19 cellular contexts compared by ENCODE assay signal in genomic region chr1:185704181-185704580, GRCh38. TPM values are rescaled to one million over a fixed set of nuclear protein-coding genes. Genes with fewer than 3 reads are reported as not detected.
DNase-seq lines count a peak whose midpoint lies in the region; ATAC-seq, FAIRE-seq and TF ChIP-seq lines count a peak whose summit lies in the region.
"Had no signal": no experiment of that assay in that cellular context is flagged by ENCODE, and none has a peak within 500 bp of the region (broad histone marks: within the 10 kb centered on the region; RNA-seq: fewer than 3 reads in every experiment).

No MANE protein-coding gene starts in this region.

- no peak overlapping the region for H2AFZ ChIP-seq in HepG2 (ENCODE audit: low read length)

- intact Hi-C loops in HepG2 (cut with micrococcal nuclease; ENCODE audit: unreplicated experiment), result no loop called here

- no peak for FAIRE-seq in HepG2 (lab: Jason Lieb, UNC)
- FAIRE-seq: H1, HTR-8/SVneo had no signal

- no peaks in the 10 kb centered on the region; the same call in 1 of the 2 replicates for H3K9me3 ChIP-seq in SK-N-MC (ENCODE audit: low read depth, low read length)
- no peaks in the 10 kb centered on the region for H3K9me3 ChIP-seq in HepG2 (ENCODE audit: low read length)
- H3K9me3 ChIP-seq: BE2C, Caco-2 had no signal

- H3K27ac ChIP-seq in SK-N-MC (peak overlapping the region; percentile 92; the same call in 1 of the 2 replicates), HepG2 (ENCODE audit: extremely low read length, insufficient read depth, low read length) (no peak overlapping the region)

- no peaks in the 10 kb centered on the region for H4K20me1 ChIP-seq in HepG2 (ENCODE audit: insufficient read depth, low read length)

- BruUV-seq in HepG2 (replicated peaks; lab: Mats Ljungman, UMichigan), result no TSS peak

- in situ Hi-C loops in HepG2 (cut with HindIII; ENCODE audit: extremely low pct_ligation_motif_present, low pct_unique_long_range_greater_than_20kb), result no loop called here

- CTCF ChIA-PET in HepG2 (lab: Yijun Ruan, JAX; ENCODE audit: low intra/inter-chr PET ratio, low total read pairs), result no interaction called here

- H3K79me2 ChIP-seq in HepG2 (ENCODE audit: insufficient read depth, low read length), result no peaks in the 10 kb centered on the region

- H3K36me3 ChIP-seq in SK-N-MC (ENCODE audit: insufficient read depth, low read length), result 0 out of 2 replicates have a peak, but pooled peaks cover 1% of the 10 kb centered on the region
- H3K36me3 ChIP-seq in HepG2 (replicated peaks in 1 of 2; ENCODE audit: control insufficient read depth in 1 of 2, insufficient read depth in 2 of 2, low read length in 2 of 2), result no peaks in the 10 kb centered on the region
- H3K36me3 ChIP-seq: BE2C had no signal

- no peak for TF ChIP-seq EP300 in HepG2 (IDR thresholded peaks at IDR 0.05; ENCODE audit: low read depth in 2 of 2, low read length in 2 of 2)
- TF ChIP-seq EP300 in HepG2 (CRISPR knock-in tag; IDR thresholded peaks at IDR 0.05; ENCODE audit: borderline replicate concordance), result no peak

- POLR2A ChIA-PET in HepG2 (lab: Yijun Ruan, JAX), result no interaction called here

- H3K4me3 ChIP-seq in SK-N-MC (no peak overlapping the region), fibroblast of pulmonary artery (replicated peaks; ENCODE audit: low read depth, low read length) (no peak overlapping the region), HepG2 (replicated peaks in 1 of 3; ENCODE audit: insufficient read depth in 1 of 3, low read depth in 2 of 3, low read length in 3 of 3) (no peak overlapping the region)

- H3K4me2 ChIP-seq in HepG2 (ENCODE audit: low read depth, low read length), result no peak overlapping the region

- no peak for TF ChIP-seq RAD21 in HepG2 (CRISPR knock-in tag; IDR thresholded peaks at IDR 0.05)

- TF ChIP-seq CTCF in fibroblast of pulmonary artery (IDR thresholded peaks at IDR 0.05; ENCODE audit: low read length, missing control alignments) (no peak), HepG2 (CRISPR knock-in tag; IDR thresholded peaks at IDR 0.05) (no peak)

- no peaks in the 10 kb centered on the region for H3K27me3 ChIP-seq in HepG2 (ENCODE audit: control insufficient read depth in 1 of 2, insufficient read depth in 2 of 2, low read length in 2 of 2)
- H3K27me3 ChIP-seq: BE2C had no signal

- H3K9ac ChIP-seq in SK-N-MC (ENCODE audit: insufficient read length) (no peak overlapping the region), HepG2 (ENCODE audit: insufficient read depth, low read depth, low read length) (no peak overlapping the region)

- ATAC-seq in HepG2, result no peak

- no peak for TF ChIP-seq POLR2A in HepG2 (IDR thresholded peaks at IDR 0.05; ENCODE audit: insufficient read depth in 1 of 2, low read depth in 2 of 2, low read length in 2 of 2)

- 84% methylated on average over 3 of the region's 3 CpGs for WGBS in HepG2 (ENCODE audit: low lambda C conversion rate)

- DNase-seq in NCI-H82 (lab: John Stamatoyannopoulos, UW) (peak; percentile 27), NCI-H82 treated with DMSO at 0.1 percent for 48 hours (lab: John Stamatoyannopoulos, UW; ENCODE audit: unreplicated experiment) (no peak), SK-N-MC (ENCODE audit: low read depth, low spot score) (no peak), fibroblast of pulmonary artery (ENCODE audit: low read depth) (peak; percentile 3), HepG2 (ENCODE audit: low spot score) (no peak), hippocampal formation (lab: John Stamatoyannopoulos, UW) (no peak)
- DNase-seq in stimulated activated CD4-positive, alpha-beta T cell treated with anti-CD3 and anti-CD28 coated beads, Interleukin-1b, Interleukin-23, amount 100 ng/mL, for 48 hours, result no peak
- DNase-seq: ACHN; BE2C; C1 segment of cervical spinal cord; Caco-2; CD4-positive, CD25-positive, alpha-beta regulatory T cell; CD8-positive, alpha-beta memory T cell; DMS79 treated with DMSO at 0.1 percent for 48 hours; GF-D8; H9 had no signal

- no peaks in the 10 kb centered on the region for H3K4me1 ChIP-seq in HepG2 (ENCODE audit: insufficient read depth, low read length)
- H3K4me1 ChIP-seq: BE2C, Caco-2 had no signal

TF ChIP-seq in HepG2, 621 proteins besides CTCF, POLR2A, EP300 and RAD21 (continues in another document):
- TF ChIP-seq, protein P1, sequence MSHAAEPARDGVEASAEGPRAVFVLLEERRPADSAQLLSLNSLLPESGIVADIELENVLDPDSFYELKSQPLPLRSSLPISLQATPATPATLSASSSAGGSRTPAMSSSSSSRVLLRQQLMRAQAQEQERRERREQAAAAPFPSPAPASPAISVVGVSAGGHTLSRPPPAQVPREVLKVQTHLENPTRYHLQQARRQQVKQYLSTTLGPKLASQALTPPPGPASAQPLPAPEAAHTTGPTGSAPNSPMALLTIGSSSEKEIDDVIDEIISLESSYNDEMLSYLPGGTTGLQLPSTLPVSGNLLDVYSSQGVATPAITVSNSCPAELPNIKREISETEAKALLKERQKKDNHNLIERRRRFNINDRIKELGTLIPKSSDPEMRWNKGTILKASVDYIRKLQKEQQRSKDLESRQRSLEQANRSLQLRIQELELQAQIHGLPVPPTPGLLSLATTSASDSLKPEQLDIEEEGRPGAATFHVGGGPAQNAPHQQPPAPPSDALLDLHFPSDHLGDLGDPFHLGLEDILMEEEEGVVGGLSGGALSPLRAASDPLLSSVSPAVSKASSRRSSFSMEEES (CRISPR knock-in tag; IDR thresholded peaks at IDR 0.05), result no peak
- TF ChIP-seq ZNF530 (CRISPR knock-in tag; IDR thresholded peaks at IDR 0.05; ENCODE audit: low read depth) (no peak), ZNF629 (CRISPR knock-in tag; conservative IDR thresholded peaks at IDR 0.05) (no peak), RXRA (CRISPR knock-in tag; IDR thresholded peaks at IDR 0.05) (no peak), ZNF431 (CRISPR knock-in tag; IDR thresholded peaks at IDR 0.05; ENCODE audit: borderline replicate concordance, low read depth) (no peak), GATA4 (IDR thresholded peaks at IDR 0.05; ENCODE audit: borderline replicate concordance, low read depth) (no peak), ATAD3A (CRISPR knock-in tag; IDR thresholded peaks at IDR 0.05) (no peak), IKZF4 (CRISPR knock-in tag; IDR thresholded peaks at IDR 0.05; ENCODE audit: borderline replicate concordance, low read depth, not compliant biosample characterization) (no peak), TEF (CRISPR knock-in tag; IDR thresholded peaks at IDR 0.05) (no peak), TSC22D2 (CRISPR knock-in tag; IDR thresholded peaks at IDR 0.05; ENCODE audit: borderline replicate concordance) (no peak), TAF15 (IDR thresholded peaks at IDR 0.05; ENCODE audit: low read depth, low read length, poor library complexity, severe bottlenecking) (no peak), CREB1 (IDR thresholded peaks at IDR 0.05) (no peak), CREB1 (CRISPR knock-in tag; IDR thresholded peaks at IDR 0.05) (no peak)
- TF ChIP-seq, protein P2, sequence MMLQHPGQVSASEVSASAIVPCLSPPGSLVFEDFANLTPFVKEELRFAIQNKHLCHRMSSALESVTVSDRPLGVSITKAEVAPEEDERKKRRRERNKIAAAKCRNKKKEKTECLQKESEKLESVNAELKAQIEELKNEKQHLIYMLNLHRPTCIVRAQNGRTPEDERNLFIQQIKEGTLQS (CRISPR knock-in tag; IDR thresholded peaks at IDR 0.05), result no peak
- TF ChIP-seq, protein P3, sequence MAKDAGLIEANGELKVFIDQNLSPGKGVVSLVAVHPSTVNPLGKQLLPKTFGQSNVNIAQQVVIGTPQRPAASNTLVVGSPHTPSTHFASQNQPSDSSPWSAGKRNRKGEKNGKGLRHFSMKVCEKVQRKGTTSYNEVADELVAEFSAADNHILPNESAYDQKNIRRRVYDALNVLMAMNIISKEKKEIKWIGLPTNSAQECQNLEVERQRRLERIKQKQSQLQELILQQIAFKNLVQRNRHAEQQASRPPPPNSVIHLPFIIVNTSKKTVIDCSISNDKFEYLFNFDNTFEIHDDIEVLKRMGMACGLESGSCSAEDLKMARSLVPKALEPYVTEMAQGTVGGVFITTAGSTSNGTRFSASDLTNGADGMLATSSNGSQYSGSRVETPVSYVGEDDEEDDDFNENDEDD (CRISPR knock-in tag; IDR thresholded peaks at IDR 0.05; ENCODE audit: borderline replicate concordance), result no peak
- TF ChIP-seq, protein P4, sequence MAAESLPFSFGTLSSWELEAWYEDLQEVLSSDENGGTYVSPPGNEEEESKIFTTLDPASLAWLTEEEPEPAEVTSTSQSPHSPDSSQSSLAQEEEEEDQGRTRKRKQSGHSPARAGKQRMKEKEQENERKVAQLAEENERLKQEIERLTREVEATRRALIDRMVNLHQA (CRISPR knock-in tag; IDR thresholded peaks at IDR 0.05), result no peak

RNA-seq across cellular contexts. Expression of gene HMCN1, which starts 30.0 kb away (rescaled TPM):
- not detected in 2 replicates for total RNA-seq in HepG2 (2016; rRNA removed; fragmentation: Illumina TruSeq; extraction: Trizol)
- total RNA-seq in HepG2 (2016; cell fraction: cytosol; rRNA removed; fragmentation: Illumina TruSeq; extraction: Trizol; ENCODE audit: low read depth), result not detected in 2 replicates
- not detected in 2 replicates for total RNA-seq in HepG2 (2016; cell fraction: insoluble cytoplasmic fraction; rRNA removed; fragmentation: Illumina TruSeq; extraction: Trizol)
- not detected in 2 replicates for total RNA-seq in HepG2 (2016; cell fraction: membrane; rRNA removed; fragmentation: Illumina TruSeq; extraction: Trizol)
- total RNA-seq in HepG2 (2016; cell fraction: nucleus; rRNA removed; fragmentation: Illumina TruSeq; extraction: Trizol), result 0.03 TPM in 1 of 2 replicates, not detected in the other
- 0.03 and 0.10 TPM in 2 replicates for polyA plus RNA-seq in HepG2 (2011; rRNA removed)
- polyA plus RNA-seq in HepG2 (2011; cell fraction: cytosol; rRNA removed), result under 0.01 TPM in 1 of 2 replicates, not detected in the other
- polyA plus RNA-seq in HepG2 (2011; cell fraction: nucleus; rRNA removed), result 0.02 and 0.24 TPM in 2 replicates
- not detected in 2 replicates for polyA plus RNA-seq in HepG2 (2012)
- not detected in 2 replicates for polyA plus RNA-seq in HepG2 (2016; cell fraction: cytosol; fragmentation: Illumina TruSeq; extraction: Trizol; ENCODE audit: low read depth)
- not detected in 2 replicates for polyA plus RNA-seq in HepG2 (2016; cell fraction: insoluble cytoplasmic fraction; fragmentation: Illumina TruSeq; extraction: Trizol; ENCODE audit: low read depth)
- polyA plus RNA-seq in HepG2 (2016; cell fraction: membrane; fragmentation: Illumina TruSeq; extraction: Trizol; ENCODE audit: low read depth), result not detected in 2 replicates
- polyA plus RNA-seq in HepG2 (2016; cell fraction: nucleus; fragmentation: Illumina TruSeq; extraction: Trizol; ENCODE audit: insufficient read depth, low read depth), result not detected in 2 replicates
- polyA minus RNA-seq in HepG2 (2011; rRNA and poly(A)+ RNA removed; ENCODE audit: low replicate concordance), result 0.02 and 3.1 TPM in 2 replicates
- polyA minus RNA-seq in HepG2 (2011; cell fraction: cytosol; rRNA and poly(A)+ RNA removed), result not detected in 2 replicates
- 0.12 and 0.13 TPM in 2 replicates for polyA minus RNA-seq in HepG2 (2011; cell fraction: nucleus; rRNA and poly(A)+ RNA removed)
- polyA plus RNA-seq: CD8-positive, alpha-beta memory T cell; IgD-negative memory B cell had no signal

Comparison
In these comparisons a context has a peak if more than half of its experiments do, and no peak if none do; other contexts are left out.
1. DNase-seq: peak in NCI-H82 (single experiment) and fibroblast of pulmonary artery (single experiment); none in NCI-H82 treated with DMSO at 0.1 percent for 48 hours (single experiment), SK-N-MC (single experiment), HepG2 (single experiment), hippocampal formation (0 of 2) and stimulated activated CD4-positive, alpha-beta T cell treated with anti-CD3 and anti-CD28 coated beads, Interleukin-1b, Interleukin-23, amount 100 ng/mL, for 48 hours (single experiment).